Comparison of ENCODE assay signal across 22 cellular contexts in genomic region chr21:31804008-31804394, GRCh38.
"Had no signal": no experiment of that assay in that cellular context is flagged by ENCODE, and none has a peak within 500 bp of the region (broad histone marks: within the 10 kb centered on the region; RNA-seq: fewer than 3 reads in every experiment).

No MANE protein-coding gene starts in this region.

- ATAC-seq: activated naive CD4-positive, alpha-beta T cell treated with anti-CD3 and anti-CD28 coated beads, Interleukin-2, amount 50 U/mL, for 72 hours; gastrocnemius medialis; heart left ventricle; natural killer cell; stimulated activated memory B cell treated with anti-CD40 and anti-IgM and Interleukin-4, amounts not matched to agents 10 μg/mL and 1 μg/mL and 100 μg/mL, for 72 hours had no signal

- H3K27me3 ChIP-seq: adrenal gland, breast epithelium had no signal

- H3K4me1 Mint-ChIP-seq: natural killer cell had no signal

- H3K4me1 ChIP-seq: adrenal gland, breast epithelium, gastrocnemius medialis, heart left ventricle, sigmoid colon, spleen had no signal

- H3K4me3 ChIP-seq: adrenal gland, breast epithelium, gastrocnemius medialis, heart left ventricle, sigmoid colon, spleen, thoracic aorta had no signal

- H3K9me3 Mint-ChIP-seq: activated CD4-positive, alpha-beta memory T cell treated with anti-CD3 and anti-CD28 coated beads for 36 hours; activated T-helper 1 cell treated with anti-CD3 and anti-CD28 coated beads, Interleukin-12 subunit alpha, Interleukin-12 subunit beta, Interleukin-2, Interleukin-4 antibody, amounts not matched to agents 30 ng/mL and 10 ng/mL and 1 ng/mL, durations not matched to agents 14 hours and 24 hours and 36 hours; T-helper 2 cell treated with Interferon-gamma antibody and Interleukin-4, amounts not matched to agents 5 μg/mL and 100 μg/mL, for 36 hours had no signal

- FAIRE-seq: astrocyte, urothelium cell line had no signal

- H3K27ac ChIP-seq: adrenal gland, breast epithelium, gastrocnemius medialis, heart left ventricle, sigmoid colon, spleen, thoracic aorta had no signal

- H3K36me3 Mint-ChIP-seq: activated CD4-positive, alpha-beta memory T cell treated with anti-CD3 and anti-CD28 coated beads for 36 hours; activated naive CD4-positive, alpha-beta T cell treated with anti-CD3 and anti-CD28 coated beads, Interleukin-2, amount 50 U/mL, for 72 hours; natural killer cell; stimulated activated memory B cell treated with anti-CD40 and anti-IgM and Interleukin-4, amounts not matched to agents 10 μg/mL and 1 μg/mL and 100 μg/mL, for 72 hours had no signal

- DNase-seq: activated B cell treated with CpG ODN at 0.5 μM for 24 hours; activated CD4-positive, alpha-beta memory T cell treated with anti-CD3 and anti-CD28 coated beads for 36 hours; activated CD4-positive, alpha-beta T cell treated with anti-CD3 and anti-CD28 coated beads for 4 hours; activated gamma-delta T cell treated with Interleukin-2 at 50 U/mL for 16 hours; activated T-cell treated with anti-CD3 and anti-CD28 coated beads for 4 hours; cortex of kidney; gastrocnemius medialis; heart left ventricle; kidney glomerular epithelial cell; natural killer cell; sigmoid colon; spleen; stimulated activated CD4-positive, alpha-beta T cell treated with anti-CD3 and anti-CD28 coated beads, Interleukin-4, amount 100 ng/mL, for 4 hours had no signal

- H3K36me3 ChIP-seq: adrenal gland, breast epithelium, gastrocnemius medialis, heart left ventricle, sigmoid colon, spleen, thoracic aorta had no signal

- H3K27ac Mint-ChIP-seq: activated B cell treated with CpG ODN at 0.5 μM for 24 hours; activated CD4-positive, alpha-beta memory T cell treated with anti-CD3 and anti-CD28 coated beads for 36 hours; activated naive CD4-positive, alpha-beta T cell treated with anti-CD3 and anti-CD28 coated beads, Interleukin-2, amount 50 U/mL, for 72 hours; activated T-helper 1 cell treated with anti-CD3 and anti-CD28 coated beads, Interleukin-12 subunit alpha, Interleukin-12 subunit beta, Interleukin-2, Interleukin-4 antibody, amounts not matched to agents 30 ng/mL and 10 ng/mL and 1 ng/mL, durations not matched to agents 14 hours and 24 hours and 36 hours; natural killer cell; stimulated activated memory B cell treated with anti-CD40 and anti-IgM and Interleukin-4, amounts not matched to agents 10 μg/mL and 1 μg/mL and 100 μg/mL, for 72 hours; T-helper 2 cell treated with Interferon-gamma antibody and Interleukin-4, amounts not matched to agents 5 μg/mL and 100 μg/mL, for 36 hours had no signal

- H3K9me3 ChIP-seq: adrenal gland, breast epithelium, gastrocnemius medialis, heart left ventricle, sigmoid colon, spleen, thoracic aorta had no signal

- H3K4me3 Mint-ChIP-seq: activated B cell treated with CpG ODN at 0.5 μM for 24 hours; activated CD4-positive, alpha-beta memory T cell treated with anti-CD3 and anti-CD28 coated beads for 36 hours; activated T-helper 1 cell treated with anti-CD3 and anti-CD28 coated beads, Interleukin-12 subunit alpha, Interleukin-12 subunit beta, Interleukin-2, Interleukin-4 antibody, amounts not matched to agents 30 ng/mL and 10 ng/mL and 1 ng/mL, durations not matched to agents 14 hours and 24 hours and 36 hours; natural killer cell; stimulated activated memory B cell treated with anti-CD40 and anti-IgM and Interleukin-4, amounts not matched to agents 10 μg/mL and 1 μg/mL and 100 μg/mL, for 72 hours; T-helper 2 cell treated with Interferon-gamma antibody and Interleukin-4, amounts not matched to agents 5 μg/mL and 100 μg/mL, for 36 hours had no signal
